Comparison of ENCODE assay signal across 1 cellular context in the genomic region with DNA sequence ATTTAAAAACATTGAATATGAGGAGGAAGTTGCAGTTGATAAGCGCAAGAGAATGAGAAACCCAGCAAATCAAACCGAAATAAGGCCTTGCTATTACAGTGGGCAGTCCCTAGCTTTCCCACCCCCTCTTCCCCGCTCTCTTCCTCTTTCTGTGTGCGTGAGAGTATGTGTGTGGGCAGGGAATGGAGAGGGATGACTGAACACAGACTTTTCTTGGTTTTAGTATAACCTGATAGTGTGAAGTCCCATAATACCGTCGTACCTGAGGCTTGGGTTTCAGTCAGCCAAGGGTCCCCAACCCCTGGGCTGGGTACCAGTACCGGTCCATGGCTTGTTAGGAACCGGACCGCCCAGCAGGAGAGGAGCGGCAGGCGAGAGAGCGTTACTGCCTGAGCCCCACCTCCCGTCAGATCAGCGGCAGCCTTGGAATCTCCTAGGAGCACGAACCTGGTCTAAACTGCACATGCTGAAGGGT.
TF ChIP-seq lines count a peak whose summit lies in the region.

No MANE protein-coding gene starts in this region.

TF ChIP-seq in GM12878, 131 proteins besides CTCF, POLR2A, EP300 and RAD21 (continued from another document and continues in another):
- TF ChIP-seq, protein P1, sequence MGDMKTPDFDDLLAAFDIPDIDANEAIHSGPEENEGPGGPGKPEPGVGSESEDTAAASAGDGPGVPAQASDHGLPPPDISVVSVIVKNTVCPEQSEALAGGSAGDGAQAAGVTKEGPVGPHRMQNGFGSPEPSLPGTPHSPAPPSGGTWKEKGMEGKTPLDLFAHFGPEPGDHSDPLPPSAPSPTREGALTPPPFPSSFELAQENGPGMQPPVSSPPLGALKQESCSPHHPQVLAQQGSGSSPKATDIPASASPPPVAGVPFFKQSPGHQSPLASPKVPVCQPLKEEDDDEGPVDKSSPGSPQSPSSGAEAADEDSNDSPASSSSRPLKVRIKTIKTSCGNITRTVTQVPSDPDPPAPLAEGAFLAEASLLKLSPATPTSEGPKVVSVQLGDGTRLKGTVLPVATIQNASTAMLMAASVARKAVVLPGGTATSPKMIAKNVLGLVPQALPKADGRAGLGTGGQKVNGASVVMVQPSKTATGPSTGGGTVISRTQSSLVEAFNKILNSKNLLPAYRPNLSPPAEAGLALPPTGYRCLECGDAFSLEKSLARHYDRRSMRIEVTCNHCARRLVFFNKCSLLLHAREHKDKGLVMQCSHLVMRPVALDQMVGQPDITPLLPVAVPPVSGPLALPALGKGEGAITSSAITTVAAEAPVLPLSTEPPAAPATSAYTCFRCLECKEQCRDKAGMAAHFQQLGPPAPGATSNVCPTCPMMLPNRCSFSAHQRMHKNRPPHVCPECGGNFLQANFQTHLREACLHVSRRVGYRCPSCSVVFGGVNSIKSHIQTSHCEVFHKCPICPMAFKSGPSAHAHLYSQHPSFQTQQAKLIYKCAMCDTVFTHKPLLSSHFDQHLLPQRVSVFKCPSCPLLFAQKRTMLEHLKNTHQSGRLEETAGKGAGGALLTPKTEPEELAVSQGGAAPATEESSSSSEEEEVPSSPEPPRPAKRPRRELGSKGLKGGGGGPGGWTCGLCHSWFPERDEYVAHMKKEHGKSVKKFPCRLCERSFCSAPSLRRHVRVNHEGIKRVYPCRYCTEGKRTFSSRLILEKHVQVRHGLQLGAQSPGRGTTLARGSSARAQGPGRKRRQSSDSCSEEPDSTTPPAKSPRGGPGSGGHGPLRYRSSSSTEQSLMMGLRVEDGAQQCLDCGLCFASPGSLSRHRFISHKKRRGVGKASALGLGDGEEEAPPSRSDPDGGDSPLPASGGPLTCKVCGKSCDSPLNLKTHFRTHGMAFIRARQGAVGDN (IDR thresholded peaks at IDR 0.05) = no peak
- TF ChIP-seq FOXK2 (IDR thresholded peaks at IDR 0.05) = no peak
- TF ChIP-seq SUZ12 (IDR thresholded peaks at IDR 0.05; ENCODE audit: unreplicated experiment) = no peak
- TF ChIP-seq, protein P2, sequence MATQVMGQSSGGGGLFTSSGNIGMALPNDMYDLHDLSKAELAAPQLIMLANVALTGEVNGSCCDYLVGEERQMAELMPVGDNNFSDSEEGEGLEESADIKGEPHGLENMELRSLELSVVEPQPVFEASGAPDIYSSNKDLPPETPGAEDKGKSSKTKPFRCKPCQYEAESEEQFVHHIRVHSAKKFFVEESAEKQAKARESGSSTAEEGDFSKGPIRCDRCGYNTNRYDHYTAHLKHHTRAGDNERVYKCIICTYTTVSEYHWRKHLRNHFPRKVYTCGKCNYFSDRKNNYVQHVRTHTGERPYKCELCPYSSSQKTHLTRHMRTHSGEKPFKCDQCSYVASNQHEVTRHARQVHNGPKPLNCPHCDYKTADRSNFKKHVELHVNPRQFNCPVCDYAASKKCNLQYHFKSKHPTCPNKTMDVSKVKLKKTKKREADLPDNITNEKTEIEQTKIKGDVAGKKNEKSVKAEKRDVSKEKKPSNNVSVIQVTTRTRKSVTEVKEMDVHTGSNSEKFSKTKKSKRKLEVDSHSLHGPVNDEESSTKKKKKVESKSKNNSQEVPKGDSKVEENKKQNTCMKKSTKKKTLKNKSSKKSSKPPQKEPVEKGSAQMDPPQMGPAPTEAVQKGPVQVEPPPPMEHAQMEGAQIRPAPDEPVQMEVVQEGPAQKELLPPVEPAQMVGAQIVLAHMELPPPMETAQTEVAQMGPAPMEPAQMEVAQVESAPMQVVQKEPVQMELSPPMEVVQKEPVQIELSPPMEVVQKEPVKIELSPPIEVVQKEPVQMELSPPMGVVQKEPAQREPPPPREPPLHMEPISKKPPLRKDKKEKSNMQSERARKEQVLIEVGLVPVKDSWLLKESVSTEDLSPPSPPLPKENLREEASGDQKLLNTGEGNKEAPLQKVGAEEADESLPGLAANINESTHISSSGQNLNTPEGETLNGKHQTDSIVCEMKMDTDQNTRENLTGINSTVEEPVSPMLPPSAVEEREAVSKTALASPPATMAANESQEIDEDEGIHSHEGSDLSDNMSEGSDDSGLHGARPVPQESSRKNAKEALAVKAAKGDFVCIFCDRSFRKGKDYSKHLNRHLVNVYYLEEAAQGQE (IDR thresholded peaks at IDR 0.05; ENCODE audit: low read depth, low read length) = no peak
- TF ChIP-seq PAX8 (IDR thresholded peaks at IDR 0.05) = no peak
- no peak for TF ChIP-seq ZSCAN29 (IDR thresholded peaks at IDR 0.05)
- no peak for TF ChIP-seq EZH2 (IDR thresholded peaks at IDR 0.05; ENCODE audit: borderline replicate concordance, control insufficient read depth, low read depth, low read length)
- no peak for TF ChIP-seq SRF (IDR thresholded peaks at IDR 0.05; ENCODE audit: low read depth in 2 of 2, low read length in 2 of 2)
- TF ChIP-seq YY1 (IDR thresholded peaks at IDR 0.05; ENCODE audit: low read depth, low read length) = no peak
- TF ChIP-seq CEBPZ (IDR thresholded peaks at IDR 0.05; ENCODE audit: low read depth, low read length) = no peak
- TF ChIP-seq RBBP5 (conservative IDR thresholded peaks at IDR 0.05) = no peak
- peak; percentile 98 for TF ChIP-seq FOXM1 (IDR thresholded peaks at IDR 0.05; ENCODE audit: low read depth, low read length)
- TF ChIP-seq, protein P3, sequence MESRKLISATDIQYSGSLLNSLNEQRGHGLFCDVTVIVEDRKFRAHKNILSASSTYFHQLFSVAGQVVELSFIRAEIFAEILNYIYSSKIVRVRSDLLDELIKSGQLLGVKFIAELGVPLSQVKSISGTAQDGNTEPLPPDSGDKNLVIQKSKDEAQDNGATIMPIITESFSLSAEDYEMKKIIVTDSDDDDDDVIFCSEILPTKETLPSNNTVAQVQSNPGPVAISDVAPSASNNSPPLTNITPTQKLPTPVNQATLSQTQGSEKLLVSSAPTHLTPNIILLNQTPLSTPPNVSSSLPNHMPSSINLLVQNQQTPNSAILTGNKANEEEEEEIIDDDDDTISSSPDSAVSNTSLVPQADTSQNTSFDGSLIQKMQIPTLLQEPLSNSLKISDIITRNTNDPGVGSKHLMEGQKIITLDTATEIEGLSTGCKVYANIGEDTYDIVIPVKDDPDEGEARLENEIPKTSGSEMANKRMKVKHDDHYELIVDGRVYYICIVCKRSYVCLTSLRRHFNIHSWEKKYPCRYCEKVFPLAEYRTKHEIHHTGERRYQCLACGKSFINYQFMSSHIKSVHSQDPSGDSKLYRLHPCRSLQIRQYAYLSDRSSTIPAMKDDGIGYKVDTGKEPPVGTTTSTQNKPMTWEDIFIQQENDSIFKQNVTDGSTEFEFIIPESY (IDR thresholded peaks at IDR 0.05) = no peak
- no peak for TF ChIP-seq KLF5 (IDR thresholded peaks at IDR 0.05; ENCODE audit: partially characterized antibody)
- peak; percentile 95 for TF ChIP-seq BCL11A (IDR thresholded peaks at IDR 0.05; ENCODE audit: low read depth, low read length)
- peak; percentile 83; the same call in 1 of the 2 replicates for TF ChIP-seq PAX5 (IDR thresholded peaks at IDR 0.05; ENCODE audit: borderline replicate concordance, low read depth, low read length)
- peak; percentile 94 for TF ChIP-seq SPI1 (IDR thresholded peaks at IDR 0.05; ENCODE audit: borderline replicate concordance, insufficient read depth, low read depth, low read length)
- TF ChIP-seq RELB (IDR thresholded peaks at IDR 0.05; ENCODE audit: low read depth) = no peak
- TF ChIP-seq MEF2A (IDR thresholded peaks at IDR 0.05; ENCODE audit: insufficient read depth, low read depth, low read length) = peak; percentile 72; the same call in 1 of the 2 replicates
- no peak for TF ChIP-seq RCOR1 (conservative IDR thresholded peaks at IDR 0.05; ENCODE audit: low read depth, low read length)
- no peak for TF ChIP-seq PKNOX1 (IDR thresholded peaks at IDR 0.05)
- TF ChIP-seq CHD4 (IDR thresholded peaks at IDR 0.05) = no peak
- peak; percentile 83 for TF ChIP-seq DPF2 (IDR thresholded peaks at IDR 0.05)
- TF ChIP-seq RFX5 (IDR thresholded peaks at IDR 0.05; ENCODE audit: low read depth, low read length) = no peak
- peak; percentile 57; the same call in 1 of the 2 replicates for TF ChIP-seq CBFB (IDR thresholded peaks at IDR 0.05; ENCODE audit: low read depth)
- TF ChIP-seq NR2C2 (IDR thresholded peaks at IDR 0.05; ENCODE audit: borderline replicate concordance, control insufficient read depth, insufficient read length, low read depth) = no peak
- TF ChIP-seq HCFC1 (IDR thresholded peaks at IDR 0.05; ENCODE audit: low read length) = no peak
- no peak for TF ChIP-seq SREBF1 (IDR thresholded peaks at IDR 0.05; ENCODE audit: low read length)
- TF ChIP-seq ZNF384 (IDR thresholded peaks at IDR 0.05; ENCODE audit: borderline replicate concordance, low read depth, low read length) = no peak
- TF ChIP-seq MXI1 (IDR thresholded peaks at IDR 0.05; ENCODE audit: low read depth, low read length) = no peak
- no peak for TF ChIP-seq RAD51 (IDR thresholded peaks at IDR 0.05)
- no peak for TF ChIP-seq SIX5 (IDR thresholded peaks at IDR 0.05; ENCODE audit: low read depth, low read length, severe bottlenecking)
- peak; percentile 61 for TF ChIP-seq ZNF217 (IDR thresholded peaks at IDR 0.05)
- no peak for TF ChIP-seq ZNF24 (IDR thresholded peaks at IDR 0.05)
- TF ChIP-seq, protein P4, sequence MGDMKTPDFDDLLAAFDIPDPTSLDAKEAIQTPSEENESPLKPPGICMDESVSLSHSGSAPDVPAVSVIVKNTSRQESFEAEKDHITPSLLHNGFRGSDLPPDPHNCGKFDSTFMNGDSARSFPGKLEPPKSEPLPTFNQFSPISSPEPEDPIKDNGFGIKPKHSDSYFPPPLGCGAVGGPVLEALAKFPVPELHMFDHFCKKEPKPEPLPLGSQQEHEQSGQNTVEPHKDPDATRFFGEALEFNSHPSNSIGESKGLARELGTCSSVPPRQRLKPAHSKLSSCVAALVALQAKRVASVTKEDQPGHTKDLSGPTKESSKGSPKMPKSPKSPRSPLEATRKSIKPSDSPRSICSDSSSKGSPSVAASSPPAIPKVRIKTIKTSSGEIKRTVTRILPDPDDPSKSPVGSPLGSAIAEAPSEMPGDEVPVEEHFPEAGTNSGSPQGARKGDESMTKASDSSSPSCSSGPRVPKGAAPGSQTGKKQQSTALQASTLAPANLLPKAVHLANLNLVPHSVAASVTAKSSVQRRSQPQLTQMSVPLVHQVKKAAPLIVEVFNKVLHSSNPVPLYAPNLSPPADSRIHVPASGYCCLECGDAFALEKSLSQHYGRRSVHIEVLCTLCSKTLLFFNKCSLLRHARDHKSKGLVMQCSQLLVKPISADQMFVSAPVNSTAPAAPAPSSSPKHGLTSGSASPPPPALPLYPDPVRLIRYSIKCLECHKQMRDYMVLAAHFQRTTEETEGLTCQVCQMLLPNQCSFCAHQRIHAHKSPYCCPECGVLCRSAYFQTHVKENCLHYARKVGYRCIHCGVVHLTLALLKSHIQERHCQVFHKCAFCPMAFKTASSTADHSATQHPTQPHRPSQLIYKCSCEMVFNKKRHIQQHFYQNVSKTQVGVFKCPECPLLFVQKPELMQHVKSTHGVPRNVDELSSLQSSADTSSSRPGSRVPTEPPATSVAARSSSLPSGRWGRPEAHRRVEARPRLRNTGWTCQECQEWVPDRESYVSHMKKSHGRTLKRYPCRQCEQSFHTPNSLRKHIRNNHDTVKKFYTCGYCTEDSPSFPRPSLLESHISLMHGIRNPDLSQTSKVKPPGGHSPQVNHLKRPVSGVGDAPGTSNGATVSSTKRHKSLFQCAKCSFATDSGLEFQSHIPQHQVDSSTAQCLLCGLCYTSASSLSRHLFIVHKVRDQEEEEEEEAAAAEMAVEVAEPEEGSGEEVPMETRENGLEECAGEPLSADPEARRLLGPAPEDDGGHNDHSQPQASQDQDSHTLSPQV (IDR thresholded peaks at IDR 0.05) = no peak
- TF ChIP-seq STAT3 (IDR thresholded peaks at IDR 0.05; ENCODE audit: low read depth, low read length) = no peak
- no peak for TF ChIP-seq HDGF (IDR thresholded peaks at IDR 0.05)
- no peak for TF ChIP-seq WRNIP1 (IDR thresholded peaks at IDR 0.05; ENCODE audit: borderline replicate concordance, low read depth, low read length)
